Comparison of ENCODE assay signal across 15 cellular contexts in the genomic region with DNA sequence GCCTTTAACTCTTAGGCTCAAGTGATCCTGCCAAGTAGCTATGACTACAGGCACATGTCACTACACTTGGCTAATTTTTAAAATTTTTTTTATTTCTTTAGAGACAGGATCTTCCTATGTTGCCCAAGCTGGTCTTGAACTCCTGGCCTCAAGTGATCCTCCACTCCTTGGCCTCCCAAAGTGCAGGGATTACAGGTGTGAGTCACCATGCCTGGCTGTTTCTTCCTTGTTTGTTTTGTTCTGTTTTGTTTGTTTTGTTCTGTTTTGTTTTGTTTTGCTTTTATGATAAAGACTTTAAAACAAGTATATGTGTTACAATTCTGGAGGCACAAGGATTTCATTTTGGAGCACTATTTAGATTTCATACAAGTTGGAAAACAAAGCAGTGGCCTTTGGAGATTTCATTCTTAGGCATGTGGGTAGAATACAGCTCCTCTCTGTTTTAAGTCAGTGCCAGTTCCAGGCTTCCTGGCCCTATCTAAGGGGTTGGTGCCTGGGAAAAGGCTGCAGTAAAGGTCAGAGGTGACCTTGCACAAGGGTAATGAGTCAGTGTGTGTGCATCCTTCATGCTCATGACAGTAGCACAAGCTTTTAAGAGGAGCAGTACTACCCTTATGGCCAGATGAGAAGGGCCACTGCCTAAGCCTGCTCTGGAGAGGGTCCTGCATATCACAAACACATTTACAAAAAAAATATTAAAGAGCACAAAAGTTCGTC. TPM values are rescaled to one million over a fixed set of nuclear protein-coding genes. Genes with fewer than 3 reads are reported as not detected.
DNase-seq lines count a peak whose midpoint lies in the region; ATAC-seq lines count a peak whose summit lies in the region.
"Had no signal": no experiment of that assay in that cellular context is flagged by ENCODE, and none has a peak within 500 bp of the region (broad histone marks: within the 10 kb centered on the region; RNA-seq: fewer than 3 reads in every experiment).

No MANE protein-coding gene starts in this region.

- no peak overlapping the region for H2AFZ ChIP-seq in ACC112 (ENCODE audit: low read length, unreplicated experiment)

- H3K27me3 ChIP-seq in ACC112 (ENCODE audit: insufficient read depth, low read length) = no peaks in the 10 kb centered on the region
- H3K27me3 ChIP-seq: SJCRH30 had no signal

- H3K27ac ChIP-seq in ACC112 (ENCODE audit: low read depth, low read length) = peak overlapping the region; percentile 76
- H3K27ac ChIP-seq: SJCRH30, VCaP had no signal

- ATAC-seq in GM18873 (IDR thresholded peaks at IDR 0.05; ENCODE audit: low FRiP score, unreplicated experiment) = no peak
- ATAC-seq in GM18498 (IDR thresholded peaks at IDR 0.05; ENCODE audit: unreplicated experiment) = no peak

- DNase-seq in HT1080 (ENCODE audit: low read depth) (peak; percentile 82), amniotic epithelial cell (ENCODE audit: low read depth) (peak; percentile 97), iris pigment epithelial cell (ENCODE audit: low read depth) (peak; percentile 81), NCI-H446 (lab: John Stamatoyannopoulos, UW) (no peak)
- no peak for DNase-seq in stimulated activated CD4-positive, alpha-beta T cell treated with anti-CD3 and anti-CD28 coated beads, Interleukin-2, amount 100 ng/mL, for 24 hours
- DNase-seq: aorta; MM.1S; NCI-H526; SJCRH30; stimulated activated CD4-positive, alpha-beta T cell treated with anti-CD3 and anti-CD28 coated beads, Interleukin-4, amount 100 ng/mL, for 1 hour; stimulated activated naive CD4-positive, alpha-beta T cell treated with Interleukin-2 at 50 U/mL for 16 hours had no signal

- peaks cover 9% of the 10 kb centered on the region for H3K4me1 ChIP-seq in ACC112 (ENCODE audit: control insufficient read depth, insufficient read depth, low read length, unreplicated experiment)

- no peak overlapping the region for H3K4me3 ChIP-seq in ACC112 (ENCODE audit: low read depth, low read length)
- H3K4me3 ChIP-seq: SJCRH30 had no signal

- H3K36me3 ChIP-seq in ACC112 (ENCODE audit: insufficient read depth, low read length) = no peaks in the 10 kb centered on the region
- H3K36me3 ChIP-seq: SJCRH30 had no signal

- H3K79me2 ChIP-seq in ACC112 (ENCODE audit: control insufficient read depth, insufficient read depth, low read length, unreplicated experiment) = no peaks in the 10 kb centered on the region

RNA-seq across cellular contexts. Expression of a gene that starts 17.8 kb away (rescaled TPM):
- 1.4 and 2.9 TPM in 2 replicates for total RNA-seq in HT1080 (2014; rRNA removed; shearing (Covaris generic))
- 2.2 and 2.5 TPM in 2 replicates for polyA plus RNA-seq in HT1080 (2015; cell fraction: cytosol; rRNA removed)
- 2.3 and 2.7 TPM in 2 replicates for polyA plus RNA-seq in HT1080 (2015; cell fraction: nucleus; rRNA removed)

RNA-seq across cellular contexts. Expression of a gene that starts 32.1 kb away (rescaled TPM):
- total RNA-seq in HT1080 (2014; rRNA removed; shearing (Covaris generic)) = 17.8 and 18.0 TPM in 2 replicates
- 6.2 and 8.1 TPM in 2 replicates for polyA plus RNA-seq in HT1080 (2015; cell fraction: cytosol; rRNA removed)
- polyA plus RNA-seq in HT1080 (2015; cell fraction: nucleus; rRNA removed) = 136 and 150 TPM in 2 replicates

Comparison
In these comparisons a context has a peak if more than half of its experiments do, and no peak if none do; other contexts are left out.
1. DNase-seq: peak in HT1080 (single experiment), amniotic epithelial cell (single experiment) and iris pigment epithelial cell (single experiment); none in NCI-H446 (0 of 2) and stimulated activated CD4-positive, alpha-beta T cell treated with anti-CD3 and anti-CD28 coated beads, Interleukin-2, amount 100 ng/mL, for 24 hours (0 of 2).